In genomic region chr18:6478111-6478510, GRCh38 we compare ENCODE assay signal across 7 cellular contexts.
"Had no signal": no experiment of that assay in that cellular context is flagged by ENCODE, and none has a peak within 500 bp of the region (broad histone marks: within the 10 kb centered on the region; RNA-seq: fewer than 3 reads in every experiment).

No MANE protein-coding gene starts in this region.

- H3K27ac Mint-ChIP-seq: H9 had no signal

- H3K9me3 Mint-ChIP-seq: H9 had no signal

- FAIRE-seq: H54, HTR-8/SVneo had no signal

- H3K4me3 Mint-ChIP-seq: H9 had no signal

- DNase-seq: GM23248, GOT3, H9, HCEC 1CT, IMR-90 had no signal

- H3K27ac ChIP-seq: GM23248 had no signal

- H2AFZ ChIP-seq: GM23248 had no signal

- H3K4me3 ChIP-seq: GM23248 had no signal

- H3K9ac ChIP-seq: GM23248 had no signal
